ENCODE assay signal across 15 cellular contexts in genomic region chr6:10384333-10384718, GRCh38. TPM values are rescaled to one million over a fixed set of nuclear protein-coding genes. Genes with fewer than 3 reads are reported as not detected.
DNase-seq lines count a peak whose midpoint lies in the region; FAIRE-seq and TF ChIP-seq lines count a peak whose summit lies in the region.
"Had no signal": no experiment of that assay in that cellular context is flagged by ENCODE, and none has a peak within 500 bp of the region (broad histone marks: within the 10 kb centered on the region; RNA-seq: fewer than 3 reads in every experiment).

No MANE protein-coding gene starts in this region.

- BruUV-seq in MCF 10A (replicated peaks; lab: Mats Ljungman, UMichigan): no TSS peak

- H3K4me3 ChIP-seq in breast epithelium: peak overlapping the region in 2 of 3 donors; percentile 56 to 72
- H3K4me3 ChIP-seq in keratinocyte (ENCODE audit: control insufficient read depth in 2 of 3, extremely low read depth in 1 of 3, insufficient read depth in 2 of 3, low read depth in 1 of 3, low read length in 3 of 3): peak overlapping the region in 1 of 3 experiments; percentile 62

- DNase-seq in breast epithelium (ENCODE audit: low spot score in 2 of 2) (no peak), MCF 10A (ENCODE audit: unreplicated experiment) (no peak), keratinocyte (ENCODE audit: low read depth, low spot score) (no peak), NOMO-1 treated with DMSO at 0.1 percent for 48 hours (lab: John Stamatoyannopoulos, UW; ENCODE audit: unreplicated experiment) (no peak), NCI-H1417 treated with DMSO at 0.1 percent for 48 hours (lab: John Stamatoyannopoulos, UW) (no peak), NCI-H1105 treated with DMSO at 0.1 percent for 48 hours (lab: John Stamatoyannopoulos, UW) (no peak), GM12892 (ENCODE audit: insufficient read length) (no peak)
- no peak for DNase-seq in activated naive CD8-positive, alpha-beta T cell treated with anti-CD3 and anti-CD28 coated beads for 36 hours
- DNase-seq: activated T-cell treated with anti-CD3 and anti-CD28 coated beads, Interleukin-2, amount 50 U/mL, for 48 hours; COR-L47; GM23248; NCI-H1436 treated with DMSO at 0.1 percent for 48 hours; NCI-H226; Right ventricle myocardium superior had no signal

- H3K4me2 ChIP-seq in keratinocyte (ENCODE audit: control insufficient read depth, extremely low read depth, insufficient read depth, low read depth, low read length): peak overlapping the region; percentile 85

- peak overlapping the region; percentile 78 to 89 for H3K27ac ChIP-seq in breast epithelium
- H3K27ac ChIP-seq in keratinocyte (ENCODE audit: control insufficient read depth, insufficient read depth, low read length): no peak overlapping the region
- H3K27ac ChIP-seq: GM23248 had no signal

- peak overlapping the region; percentile 84 for H2AFZ ChIP-seq in keratinocyte (ENCODE audit: control insufficient read depth, low read length)
- H2AFZ ChIP-seq: GM23248 had no signal

- CTCF ChIA-PET in MCF 10A (lab: Yijun Ruan, JAX): interaction anchor here (0.6 kb wide), 2 partner anchors 830 to 1078 kb away, joined by 3 read pairs; no protein-coding TSS in a partner anchor

- no peak for FAIRE-seq in keratinocyte (lab: Jason Lieb, UNC)
- no peak for FAIRE-seq in GM12892 (lab: Jason Lieb, UNC)
- FAIRE-seq: colon had no signal

- H3K9ac ChIP-seq in keratinocyte (ENCODE audit: control insufficient read depth, extremely low read depth, insufficient read depth, low read length): no peak overlapping the region
- H3K9ac ChIP-seq: GM23248 had no signal

- no peaks in the 10 kb centered on the region for H3K36me3 Mint-ChIP-seq in MCF 10A (ENCODE audit: insufficient read depth, unreplicated experiment)
- peaks cover 15% of the 10 kb centered on the region for H3K36me3 Mint-ChIP-seq in activated naive CD8-positive, alpha-beta T cell treated with anti-CD3 and anti-CD28 coated beads for 36 hours

- H4K20me1 ChIP-seq in keratinocyte (ENCODE audit: control insufficient read depth, extremely low read depth, insufficient read depth, low read length): no peaks in the 10 kb centered on the region

- dilution Hi-C loops in keratinocyte (cut with MboI; ENCODE audit: extremely low pct_ligation_motif_present, low sequenced_read_pairs): no loop called here

- TF ChIP-seq CTCF in breast epithelium (IDR thresholded peaks at IDR 0.05) (no peak), MCF 10A (IDR thresholded peaks at IDR 0.05; ENCODE audit: unreplicated experiment) (no peak), keratinocyte (optimal IDR thresholded peaks at IDR 0.05 in 1 of 3, IDR thresholded peaks at IDR 0.05 in 1 of 3, conservative IDR thresholded peaks at IDR 0.05 in 1 of 3; ENCODE audit: extremely low read depth in 1 of 3, insufficient read depth in 2 of 3, low read length in 3 of 3) (no peak)

- no peaks in the 10 kb centered on the region for H3K79me2 ChIP-seq in keratinocyte (ENCODE audit: control insufficient read depth, insufficient read depth, low read length)

- TF ChIP-seq POLR2A in breast epithelium (IDR thresholded peaks at IDR 0.05) (no peak), GM12892 (IDR thresholded peaks at IDR 0.05; ENCODE audit: low read depth, low read length) (no peak)

- H3K36me3 ChIP-seq in breast epithelium (no peaks in the 10 kb centered on the region), keratinocyte (ENCODE audit: control insufficient read depth in 2 of 2, extremely low read depth in 1 of 2, insufficient read depth in 2 of 2, low read length in 2 of 2) (no peaks in the 10 kb centered on the region)

- H3K27me3 Mint-ChIP-seq in MCF 10A (ENCODE audit: insufficient read depth, unreplicated experiment): no peaks in the 10 kb centered on the region
- H3K27me3 Mint-ChIP-seq in activated naive CD8-positive, alpha-beta T cell treated with anti-CD3 and anti-CD28 coated beads for 36 hours: peaks cover 96% of the 10 kb centered on the region

- intact Hi-C loops in breast epithelium (cut with DNase I; ENCODE audit: low total_unique reads): no loop called here
- intact Hi-C loops in MCF 10A (cut with micrococcal nuclease): no loop called here

- H3K9me3 Mint-ChIP-seq in MCF 10A (ENCODE audit: unreplicated experiment): no peaks in the 10 kb centered on the region
- H3K9me3 Mint-ChIP-seq in activated naive CD8-positive, alpha-beta T cell treated with anti-CD3 and anti-CD28 coated beads for 36 hours: peaks cover 15% of the 10 kb centered on the region

- no peaks in the 10 kb centered on the region for H3K9me3 ChIP-seq in breast epithelium
- no peaks in the 10 kb centered on the region for H3K9me3 ChIP-seq in keratinocyte (ENCODE audit: control insufficient read depth, low read depth, low read length)

- no peaks in the 10 kb centered on the region for H3K4me1 Mint-ChIP-seq in MCF 10A (ENCODE audit: insufficient read depth, unreplicated experiment)
- H3K4me1 Mint-ChIP-seq in activated naive CD8-positive, alpha-beta T cell treated with anti-CD3 and anti-CD28 coated beads for 36 hours: peaks cover 11% of the 10 kb centered on the region

- H3K4me3 Mint-ChIP-seq in MCF 10A (ENCODE audit: unreplicated experiment): no peak overlapping the region
- no peak overlapping the region for H3K4me3 Mint-ChIP-seq in activated naive CD8-positive, alpha-beta T cell treated with anti-CD3 and anti-CD28 coated beads for 36 hours

- H3K4me1 ChIP-seq in breast epithelium: no peaks in the 10 kb centered on the region
- H3K4me1 ChIP-seq in keratinocyte (ENCODE audit: control insufficient read depth, extremely low read depth, insufficient read depth, low read length): peaks cover 7% of the 10 kb centered on the region

- H3K9me1 ChIP-seq in keratinocyte (ENCODE audit: control insufficient read depth, extremely low read depth, insufficient read depth, low read length): no peaks in the 10 kb centered on the region

- POLR2A ChIA-PET in MCF 10A (lab: Yijun Ruan, JAX): interaction anchor here (0.6 to 1.4 kb wide), 5 partner anchors 16 to 1757 kb away, joined by 3 to 5 read pairs (median 3); partner anchors contain the start of gene TFAP2A

- no peak overlapping the region for H3K27ac Mint-ChIP-seq in MCF 10A (ENCODE audit: low read depth, unreplicated experiment)
- peak overlapping the region; percentile 4 for H3K27ac Mint-ChIP-seq in activated naive CD8-positive, alpha-beta T cell treated with anti-CD3 and anti-CD28 coated beads for 36 hours

- H3K27me3 ChIP-seq in breast epithelium (peaks cover 6 to 28% of the 10 kb centered on the region in 2 donors), keratinocyte (ENCODE audit: control insufficient read depth, extremely low read depth, insufficient read depth, low read length) (no peaks in the 10 kb centered on the region)

RNA-seq across cellular contexts. Expression of gene TFAP2A, which starts 30.5 kb away (rescaled TPM):
- total RNA-seq in breast epithelium (10 to 100 TPM in 2 of 3 donors, not detected in 1; 25.2 to 46.0 TPM), MCF 10A (2022) (78.2 and 87.4 TPM in 2 replicates)
- total RNA-seq in activated naive CD8-positive, alpha-beta T cell treated with anti-CD3 and anti-CD28 coated beads for 36 hours: under 1 TPM in 1 of 2 experiments, not detected in 1; 0.10 TPM
- polyA plus RNA-seq in keratinocyte: 25.5 to 30.2 TPM (median 27.7 TPM) in 3 replicates
- polyA plus RNA-seq in keratinocyte (2011; ENCODE audit: low read depth): 88.1 TPM
- 28.5 and 39.0 TPM in 2 replicates for polyA plus RNA-seq in keratinocyte (2011; cell fraction: cytosol; rRNA removed)
- 104 and 128 TPM in 2 replicates for polyA plus RNA-seq in keratinocyte (2011; cell fraction: nucleus; rRNA removed)
- polyA plus RNA-seq in keratinocyte (2012; ENCODE audit: low replicate concordance): 64.1 and 117 TPM in 2 replicates
- polyA minus RNA-seq in keratinocyte: 26.9 to 42.3 TPM (median 32.3 TPM) in 3 replicates
- 55.2 TPM for polyA minus RNA-seq in keratinocyte (2011; cell fraction: cytosol; rRNA and poly(A)+ RNA removed)
- polyA minus RNA-seq in keratinocyte (2011; cell fraction: nucleus; rRNA and poly(A)+ RNA removed): 65.1 and 87.0 TPM in 2 replicates
- 1.5 TPM for polyA plus RNA-seq in GM12892 (2012; ENCODE audit: missing spikeins)
